Comparison of ENCODE assay signal across 17 cellular contexts in genomic region chr16:57029161-57030160, GRCh38. TPM values are rescaled to one million over a fixed set of nuclear protein-coding genes. Genes with fewer than 3 reads are reported as not detected.
DNase-seq lines count a peak whose midpoint lies in the region; TF ChIP-seq lines count a peak whose summit lies in the region.
"Had no signal": no experiment of that assay in that cellular context is flagged by ENCODE, and none has a peak within 500 bp of the region (broad histone marks: within the 10 kb centered on the region; RNA-seq: fewer than 3 reads in every experiment).

No MANE protein-coding gene starts in this region.

- no peak overlapping the region for H2AK5ac ChIP-seq in mesenchymal stem cell (ENCODE audit: low read length, severe bottlenecking)

- no peaks in the 10 kb centered on the region for H3K9me2 ChIP-seq in GM23248 (ENCODE audit: insufficient read depth)

- no peaks in the 10 kb centered on the region for H3K79me2 ChIP-seq in GM23248 (ENCODE audit: insufficient read depth)

- no peak for TF ChIP-seq CTCF in AG10803 (conservative IDR thresholded peaks at IDR 0.05; ENCODE audit: low read length)
- no peak for TF ChIP-seq CTCF in osteocyte (IDR thresholded peaks at IDR 0.05)

- H3K36me3 Mint-ChIP-seq in osteocyte (ENCODE audit: unreplicated experiment): peaks cover 2% of the 10 kb centered on the region

- intact Hi-C loops in head of caudate nucleus (cut with DNase I): no loop called here

- no peaks in the 10 kb centered on the region for H3K27me3 Mint-ChIP-seq in osteocyte (ENCODE audit: unreplicated experiment)

- H3K4ac ChIP-seq in mesenchymal stem cell (ENCODE audit: low read depth in 1 of 2, low read length in 2 of 2): no peak overlapping the region

- no peak overlapping the region for H2BK15ac ChIP-seq in mesenchymal stem cell (ENCODE audit: low read depth, poor library complexity, severe bottlenecking)

- no peak overlapping the region for H3K4me3 ChIP-seq in AG10803 (ENCODE audit: low read length)
- H3K4me3 ChIP-seq in GM23248: no peak overlapping the region
- no peak overlapping the region for H3K4me3 ChIP-seq in mesenchymal stem cell (ENCODE audit: insufficient read depth in 1 of 2, low read depth in 1 of 2, low read length in 2 of 2)
- no peak overlapping the region for H3K4me3 ChIP-seq in HAP-1
- H3K4me3 ChIP-seq: gastrocnemius medialis, left lung, pancreas had no signal

- in situ Hi-C loops in GM23248 (cut with MboI): loop anchor here (10.0 kb wide), 1 partner anchor 165 kb away; the partner anchor contains the start of gene SLC12A3
- in situ Hi-C loops in HAP-1 (cut with MboI; ENCODE audit: low sequenced_read_pairs): no loop called here

- no peaks in the 10 kb centered on the region for H3K4me1 Mint-ChIP-seq in osteocyte (ENCODE audit: unreplicated experiment)

- H3K27ac Mint-ChIP-seq in osteocyte (ENCODE audit: unreplicated experiment): no peak overlapping the region
- H3K27ac Mint-ChIP-seq: activated T-helper 2 cell treated with anti-CD3 and anti-CD28 coated beads, Interferon-gamma antibody, Interleukin-2, Interleukin-4, amounts not matched to agents 10 μg/mL and 5 μg/mL and 100 μg/mL, durations not matched to agents 14 hours and 24 hours and 36 hours had no signal

- H3K27ac ChIP-seq in GM23248: no peak overlapping the region
- no peak overlapping the region for H3K27ac ChIP-seq in mesenchymal stem cell (ENCODE audit: low read length, poor library complexity, severe bottlenecking)
- H3K27ac ChIP-seq: gastrocnemius medialis, left lung, pancreas had no signal

- no peak overlapping the region for H2BK12ac ChIP-seq in mesenchymal stem cell (ENCODE audit: low read length in 2 of 2)

- no peaks in the 10 kb centered on the region for H3K36me3 ChIP-seq in GM23248 (ENCODE audit: low read depth)
- H3K36me3 ChIP-seq in mesenchymal stem cell (ENCODE audit: control insufficient read depth in 1 of 2, insufficient read depth in 2 of 2, low read depth in 1 of 2, low read length in 2 of 2): peaks cover 4 to 97% of the 10 kb centered on the region in 2 experiments
- no peaks in the 10 kb centered on the region for H3K36me3 ChIP-seq in HAP-1 (replicated peaks)
- H3K36me3 ChIP-seq: gastrocnemius medialis, pancreas had no signal

- H3K23ac ChIP-seq in mesenchymal stem cell (ENCODE audit: low read length in 2 of 2): no peak overlapping the region

- H2AFZ ChIP-seq in GM23248: no peak overlapping the region
- H2AFZ ChIP-seq in mesenchymal stem cell (ENCODE audit: low read depth, low read length): no peak overlapping the region

- H4K8ac ChIP-seq in mesenchymal stem cell (ENCODE audit: low read length): peak overlapping the region; percentile 19

- no peaks in the 10 kb centered on the region for H3K9me3 ChIP-seq in GM23248 (ENCODE audit: low read depth)
- no peaks in the 10 kb centered on the region for H3K9me3 ChIP-seq in mesenchymal stem cell (ENCODE audit: control insufficient read depth, low read length)
- H3K9me3 ChIP-seq in HAP-1: no peaks in the 10 kb centered on the region
- H3K9me3 ChIP-seq: Caco-2, gastrocnemius medialis, left lung, pancreas had no signal

- peak; percentile 40 for DNase-seq in AG10803 (ENCODE audit: low read depth)
- peak; percentile 61 for DNase-seq in GM23248
- DNase-seq in activated gamma-delta T cell treated with anti-CD3 and anti-CD28 coated beads, Interleukin-2, amount 50 U/mL, for 16 hours (ENCODE audit: low read depth): peak; percentile 57
- DNase-seq in mesenchymal stem cell: peak; percentile 41
- DNase-seq in nucleus accumbens (lab: John Stamatoyannopoulos, UW): no peak
- DNase-seq in head of caudate nucleus: no peak
- DNase-seq in HAP-1 (ENCODE audit: low spot score in 2 of 2): no peak
- no peak for DNase-seq in osteocyte (ENCODE audit: extremely low spot score, unreplicated experiment)
- DNase-seq: Caco-2; dermis blood vessel endothelial cell; gastrocnemius medialis; left lung; NCI-H2081; OCI-M1; pancreas; stimulated activated naive CD4-positive, alpha-beta T cell had no signal

- H3K9ac ChIP-seq in GM23248: no peak overlapping the region
- H3K9ac ChIP-seq in mesenchymal stem cell (ENCODE audit: low read length): no peak overlapping the region

- no peak overlapping the region for H3K4me3 Mint-ChIP-seq in osteocyte (ENCODE audit: unreplicated experiment)

- no peaks in the 10 kb centered on the region for H3F3A ChIP-seq in GM23248 (ENCODE audit: insufficient read depth)

- no peaks in the 10 kb centered on the region for H4K20me1 ChIP-seq in GM23248 (ENCODE audit: insufficient read depth)

- H3K27me3 ChIP-seq in GM23248 (replicated peaks; ENCODE audit: insufficient read depth) (no peaks in the 10 kb centered on the region), mesenchymal stem cell (ENCODE audit: control insufficient read depth in 1 of 2, insufficient read depth in 1 of 2, low read length in 2 of 2) (no peaks in the 10 kb centered on the region), HAP-1 (ENCODE audit: low read depth) (no peaks in the 10 kb centered on the region)
- H3K27me3 ChIP-seq: gastrocnemius medialis, left lung, pancreas had no signal

- no peak overlapping the region for H2BK120ac ChIP-seq in mesenchymal stem cell (ENCODE audit: low read depth, low read length)

- H3K4me1 ChIP-seq in GM23248 (ENCODE audit: insufficient read depth) (peaks cover 6% of the 10 kb centered on the region; the same call in 1 of the 2 replicates), mesenchymal stem cell (ENCODE audit: control insufficient read depth, insufficient read depth, low read depth, low read length) (peaks cover 6% of the 10 kb centered on the region), HAP-1 (no peaks in the 10 kb centered on the region)
- H3K4me1 ChIP-seq: Caco-2, gastrocnemius medialis, pancreas had no signal

- no peak overlapping the region for H3K18ac ChIP-seq in mesenchymal stem cell (ENCODE audit: low read depth in 1 of 2, low read length in 2 of 2)

- H4K91ac ChIP-seq in mesenchymal stem cell (ENCODE audit: low read length): no peak overlapping the region

- no peak overlapping the region for H2BK5ac ChIP-seq in mesenchymal stem cell (ENCODE audit: low read depth, low read length, poor library complexity, severe bottlenecking)

- H3K4me2 ChIP-seq in GM23248 (ENCODE audit: unreplicated experiment) (no peak overlapping the region), mesenchymal stem cell (ENCODE audit: low read length, poor library complexity, severe bottlenecking) (no peak overlapping the region)

- no peak overlapping the region for H3K14ac ChIP-seq in mesenchymal stem cell (ENCODE audit: low read length in 2 of 2)

- no peaks in the 10 kb centered on the region for H3K79me1 ChIP-seq in mesenchymal stem cell (replicated peaks; ENCODE audit: low read length, poor library complexity, severe bottlenecking)

- no peaks in the 10 kb centered on the region for H3K9me3 Mint-ChIP-seq in osteocyte (ENCODE audit: unreplicated experiment)
- H3K9me3 Mint-ChIP-seq: activated T-helper 2 cell treated with anti-CD3 and anti-CD28 coated beads, Interferon-gamma antibody, Interleukin-2, Interleukin-4, amounts not matched to agents 10 μg/mL and 5 μg/mL and 100 μg/mL, durations not matched to agents 14 hours and 24 hours and 36 hours had no signal

- 82 to 87% methylated on average over 16 of the region's 16 CpGs for WGBS in GM23248 (ENCODE audit: low coverage in 1 of 2, low lambda C conversion rate in 2 of 2, missing lambda C conversion rate in 2 of 2), 2 experiments
- WGBS in mesenchymal stem cell: 89% methylated on average over 16 of the region's 16 CpGs

RNA-seq across cellular contexts. Expression of gene NLRC5, which starts 40.1 kb away (rescaled TPM):
- total RNA-seq in GM23248 (2014; rRNA removed; shearing (Covaris generic)): 17.1 and 23.8 TPM in 2 replicates
- 9.3 and 10.6 TPM in 2 replicates for polyA plus RNA-seq in GM23248 (2016; fragmentation: Nextera tagmentation; extraction: Ambion mirVana)
- polyA plus RNA-seq in mesenchymal stem cell (2013, experiment 1 of 2): 10.4 TPM
- 10.5 TPM for polyA plus RNA-seq in mesenchymal stem cell (2013, experiment 2 of 2)
- 21.1 and 24.7 TPM in 2 replicates for total RNA-seq in osteocyte

Comparison
In these comparisons a context has a peak if more than half of its experiments do, and no peak if none do; other contexts are left out.
1. DNase-seq: peak in AG10803 (single experiment), GM23248 (single experiment), activated gamma-delta T cell treated with anti-CD3 and anti-CD28 coated beads, Interleukin-2, amount 50 U/mL, for 16 hours (single experiment) and mesenchymal stem cell (single experiment); none in nucleus accumbens (0 of 56), head of caudate nucleus (0 of 42), HAP-1 (0 of 2) and osteocyte (single experiment).